ENCODE assay signal across 1 cellular context in genomic region chr15:34342737-34343575, GRCh38.
TF ChIP-seq lines count a peak whose summit lies in the region.

NOP10 (minus strand) TSS chr15:34343136; CDS start chr15:34343073, 63 bp downstream.
NUTM1 (plus strand) TSS chr15:34343315; CDS start chr15:34343697, 382 bp downstream.

TF ChIP-seq in K562, 482 proteins besides CTCF, POLR2A, EP300 and RAD21 (continued from another document and continues in another):
- peak; percentile 94 for TF ChIP-seq MGA (IDR thresholded peaks at IDR 0.05)
- TF ChIP-seq RFX7 (CRISPR knock-in tag; IDR thresholded peaks at IDR 0.05) = no peak
- TF ChIP-seq ARID4B (CRISPR knock-in tag; IDR thresholded peaks at IDR 0.05) = peak; percentile 55; the same call in 1 of the 2 replicates
- TF ChIP-seq CTCFL (IDR thresholded peaks at IDR 0.05; ENCODE audit: borderline replicate concordance, insufficient read depth, low read depth, low read length, poor library complexity, severe bottlenecking) = peak; percentile 43
- TF ChIP-seq TEAD4 (IDR thresholded peaks at IDR 0.05; ENCODE audit: low read length) = peak; percentile 63; the same call in 1 of the 2 replicates
- no peak for TF ChIP-seq TEAD4 (CRISPR knock-in tag; IDR thresholded peaks at IDR 0.05; ENCODE audit: borderline replicate concordance)
- TF ChIP-seq POLR2G (IDR thresholded peaks at IDR 0.05; ENCODE audit: low read depth, low read length) = peak; percentile 73
- no peak for TF ChIP-seq ZNF699 (CRISPR knock-in tag; IDR thresholded peaks at IDR 0.05; ENCODE audit: insufficient replicate concordance)
- TF ChIP-seq ATF3 (IDR thresholded peaks at IDR 0.05) = peak; percentile 79
- TF ChIP-seq ATF3 (CRISPR knock-in tag; conservative IDR thresholded peaks at IDR 0.05) = 0 out of 2 replicates have a peak, but pooled peaks have one; percentile 46
- TF ChIP-seq ZNF592 (IDR thresholded peaks at IDR 0.05) = peak; percentile 79
- TF ChIP-seq PBX2 (CRISPR knock-in tag; IDR thresholded peaks at IDR 0.05; ENCODE audit: low read depth) = no peak
- TF ChIP-seq PBX2 (tag; conservative IDR thresholded peaks at IDR 0.05; ENCODE audit: low read depth) = no peak
- TF ChIP-seq ASH1L (IDR thresholded peaks at IDR 0.05; ENCODE audit: borderline replicate concordance, low read depth, partially characterized antibody) = no peak
- TF ChIP-seq CHCHD3 (CRISPR knock-in tag; IDR thresholded peaks at IDR 0.05) = no peak
- TF ChIP-seq MAZ (CRISPR knock-in tag; conservative IDR thresholded peaks at IDR 0.05 in 1 of 2, IDR thresholded peaks at IDR 0.05 in 1 of 2) = peak in 1 of 2 experiments; percentile 58; a peak in 2 of 4 replicates
- peak; percentile 83 for TF ChIP-seq SP1 (CRISPR knock-in tag; IDR thresholded peaks at IDR 0.05)
- TF ChIP-seq SFPQ (IDR thresholded peaks at IDR 0.05; ENCODE audit: low read depth, low read length) = no peak
- no peak for TF ChIP-seq ZNF224 (CRISPR knock-in tag; IDR thresholded peaks at IDR 0.05)
- no peak for TF ChIP-seq TAL1 (IDR thresholded peaks at IDR 0.05)
